Comparison of ENCODE assay signal across 14 cellular contexts in the genomic region with DNA sequence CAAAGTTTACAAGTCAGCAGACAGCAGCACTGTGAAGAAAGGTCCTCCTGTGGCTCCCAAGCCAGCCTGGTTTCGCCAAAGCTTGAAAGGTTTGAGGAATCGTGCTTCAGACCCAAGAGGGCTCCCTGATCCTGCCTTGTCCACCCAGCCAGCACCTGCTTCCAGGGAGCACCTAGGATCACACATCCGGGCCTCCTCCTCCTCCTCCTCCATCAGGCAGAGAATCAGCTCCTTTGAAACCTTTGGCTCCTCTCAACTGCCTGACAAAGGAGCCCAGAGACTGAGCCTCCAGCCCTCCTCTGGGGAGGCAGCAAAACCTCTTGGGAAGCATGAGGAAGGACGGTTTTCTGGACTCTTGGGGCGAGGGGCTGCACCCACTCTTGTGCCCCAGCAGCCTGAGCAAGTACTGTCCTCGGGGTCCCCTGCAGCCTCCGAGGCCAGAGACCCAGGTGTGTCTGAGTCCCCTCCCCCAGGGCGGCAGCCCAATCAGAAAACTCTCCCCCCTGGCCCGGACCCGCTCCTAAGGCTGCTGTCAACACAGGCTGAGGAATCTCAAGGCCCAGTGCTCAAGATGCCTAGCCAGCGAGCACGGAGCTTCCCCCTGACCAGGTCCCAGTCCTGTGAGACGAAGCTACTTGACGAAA. TPM values are rescaled to one million over a fixed set of nuclear protein-coding genes. Genes with fewer than 3 reads are reported as not detected.
DNase-seq lines count a peak whose midpoint lies in the region; ATAC-seq, FAIRE-seq and TF ChIP-seq lines count a peak whose summit lies in the region.
"Had no signal": no experiment of that assay in that cellular context is flagged by ENCODE, and none has a peak within 500 bp of the region (broad histone marks: within the 10 kb centered on the region; RNA-seq: fewer than 3 reads in every experiment).

No MANE protein-coding gene starts in this region.

- no peak for TF ChIP-seq RAD21 in HepG2 (CRISPR knock-in tag; IDR thresholded peaks at IDR 0.05)

- no TSS peak for BruUV-seq in HepG2 (replicated peaks; lab: Mats Ljungman, UMichigan)

- no peak for ATAC-seq in right lobe of liver
- ATAC-seq in HepG2: no peak
- no peak for ATAC-seq in activated CD8-positive, alpha-beta T cell treated with anti-CD3 and anti-CD28 coated beads for 36 hours
- ATAC-seq in GM21737 (IDR thresholded peaks at IDR 0.05; ENCODE audit: unreplicated experiment): no peak

- H3K27me3 ChIP-seq in right lobe of liver (no peaks in the 10 kb centered on the region), HepG2 (ENCODE audit: control insufficient read depth in 1 of 2, insufficient read depth in 2 of 2, low read length in 2 of 2) (peaks cover 0 to 28% of the 10 kb centered on the region in 2 experiments; a peak in 2 of 5 replicates), mucosa of rectum (ENCODE audit: control insufficient read depth in 2 of 2, insufficient read depth in 2 of 2, low read length in 2 of 2) (no peaks in the 10 kb centered on the region)

- no peaks in the 10 kb centered on the region for H4K20me1 ChIP-seq in HepG2 (ENCODE audit: insufficient read depth, low read length)

- H3K27ac Mint-ChIP-seq in activated CD8-positive, alpha-beta T cell treated with anti-CD3 and anti-CD28 coated beads for 36 hours: peak overlapping the region; percentile 98
- H3K27ac Mint-ChIP-seq: nephron progenitor cell had no signal

- H3K9ac ChIP-seq in HepG2 (ENCODE audit: insufficient read depth, low read depth, low read length): no peak overlapping the region
- H3K9ac ChIP-seq in mucosa of rectum (ENCODE audit: low read depth in 1 of 2, low read length in 2 of 2): peak overlapping the region; percentile 28 to 60
- H3K9ac ChIP-seq: GM23248 had no signal

- H3K79me2 ChIP-seq in HepG2 (ENCODE audit: insufficient read depth, low read length): no peaks in the 10 kb centered on the region

- H2AFZ ChIP-seq in HepG2 (ENCODE audit: low read length): no peak overlapping the region
- H2AFZ ChIP-seq: GM23248 had no signal

- 69% methylated on average over 6 of the region's 14 CpGs for WGBS in right lobe of liver (ENCODE audit: insufficient coverage, low coverage, low lambda C conversion rate, missing lambda C conversion rate)
- 11% methylated on average over 8 of the region's 14 CpGs for WGBS in HepG2 (ENCODE audit: low lambda C conversion rate)
- 81% methylated on average over 14 of the region's 14 CpGs for WGBS in urinary bladder

- in situ Hi-C loops in HepG2 (cut with HindIII; ENCODE audit: extremely low pct_ligation_motif_present, low pct_unique_long_range_greater_than_20kb): no loop called here

- intact Hi-C loops in right lobe of liver (cut with DNase I): no loop called here
- intact Hi-C loops in HepG2 (cut with micrococcal nuclease; ENCODE audit: unreplicated experiment): no loop called here
- intact Hi-C loops in activated CD8-positive, alpha-beta T cell treated with anti-CD3 and anti-CD28 coated beads for 36 hours (cut with micrococcal nuclease): loop anchor here (10.0 kb wide), 2 partner anchors 305 to 1235 kb away; no protein-coding TSS in a partner anchor
- intact Hi-C loops in posterior vena cava (cut with DNase I): no loop called here

- no peaks in the 10 kb centered on the region for H3K27me3 Mint-ChIP-seq in activated CD8-positive, alpha-beta T cell treated with anti-CD3 and anti-CD28 coated beads for 36 hours

- TF ChIP-seq CTCF in right lobe of liver (IDR thresholded peaks at IDR 0.05) (no peak), HepG2 (CRISPR knock-in tag; IDR thresholded peaks at IDR 0.05) (no peak)
- TF ChIP-seq CTCF in activated CD8-positive, alpha-beta T cell treated with anti-CD3 and anti-CD28 coated beads for 36 hours (IDR thresholded peaks at IDR 0.05): no peak

- H3K36me3 Mint-ChIP-seq in activated CD8-positive, alpha-beta T cell treated with anti-CD3 and anti-CD28 coated beads for 36 hours (ENCODE audit: low read depth): peaks cover 92% of the 10 kb centered on the region

- POLR2A ChIA-PET in HepG2 (lab: Yijun Ruan, JAX): no interaction called here
- POLR2A ChIA-PET in activated CD8-positive, alpha-beta T cell treated with anti-CD3 and anti-CD28 coated beads for 36 hours (lab: Charles Lee): interaction anchor here (1.4 to 7.5 kb wide), 7 partner anchors 9 to 24 kb away, joined by 5 to 37 read pairs (median 14); a partner anchor contains a TSS

- peak overlapping the region in 2 of 3 donors; percentile 16 to 64 for H3K27ac ChIP-seq in right lobe of liver
- H3K27ac ChIP-seq in HepG2 (ENCODE audit: extremely low read length, insufficient read depth, low read length): no peak overlapping the region
- peak overlapping the region in 1 of 2 donors; percentile 86 for H3K27ac ChIP-seq in mucosa of rectum (ENCODE audit: low read depth in 2 of 2, low read length in 2 of 2)
- H3K27ac ChIP-seq in urinary bladder (ENCODE audit: low read depth): no peak overlapping the region
- H3K27ac ChIP-seq: GM23248, VCaP had no signal

- H3K4me2 ChIP-seq in HepG2 (ENCODE audit: low read depth, low read length): no peak overlapping the region

- H3K4me3 ChIP-seq in right lobe of liver: peak overlapping the region; percentile 0 to 43 (median 14)
- no peak overlapping the region for H3K4me3 ChIP-seq in HepG2 (replicated peaks in 1 of 3; ENCODE audit: insufficient read depth in 1 of 3, low read depth in 2 of 3, low read length in 3 of 3)
- H3K4me3 ChIP-seq in mucosa of rectum (ENCODE audit: low read length in 2 of 2): peak overlapping the region; percentile 41 to 70
- H3K4me3 ChIP-seq in urinary bladder (ENCODE audit: low read depth, low read length): peak overlapping the region; percentile 4
- H3K4me3 ChIP-seq: GM23248 had no signal

- peaks cover 0 to 27% (median 7%) of the 10 kb centered on the region in 4 donors for H3K4me1 ChIP-seq in right lobe of liver
- H3K4me1 ChIP-seq in HepG2 (ENCODE audit: insufficient read depth, low read length): no peaks in the 10 kb centered on the region
- H3K4me1 ChIP-seq in mucosa of rectum (ENCODE audit: control insufficient read depth in 2 of 2, insufficient read depth in 2 of 2, low read length in 2 of 2): peaks cover 14 to 31% of the 10 kb centered on the region in 2 donors
- no peaks in the 10 kb centered on the region for H3K4me1 ChIP-seq in urinary bladder (ENCODE audit: insufficient read depth)

- H3K4me3 Mint-ChIP-seq in activated CD8-positive, alpha-beta T cell treated with anti-CD3 and anti-CD28 coated beads for 36 hours: peak overlapping the region; percentile 98
- H3K4me3 Mint-ChIP-seq: nephron progenitor cell had no signal

- no peak for DNase-seq in right lobe of liver
- DNase-seq in HepG2 (ENCODE audit: low spot score): no peak
- DNase-seq in activated CD8-positive, alpha-beta T cell treated with anti-CD3 and anti-CD28 coated beads for 36 hours: no peak
- no peak for DNase-seq in posterior vena cava (ENCODE audit: low spot score)
- no peak for DNase-seq in stimulated activated CD8-positive, alpha-beta memory T cell treated with anti-CD3 and anti-CD28 coated beads, Interleukin-4, amount 100 ng/mL, for 48 hours
- DNase-seq: foreskin melanocyte, GM23248, kidney, NCI-H1092 treated with DMSO at 0.1 percent for 48 hours, nephron progenitor cell had no signal

- TF ChIP-seq POLR2A in right lobe of liver (IDR thresholded peaks at IDR 0.05) (no peak), HepG2 (IDR thresholded peaks at IDR 0.05; ENCODE audit: insufficient read depth in 1 of 2, low read depth in 2 of 2, low read length in 2 of 2) (no peak)

- H3K36me3 ChIP-seq in right lobe of liver: peaks cover 0 to 7% (median 0%) of the 10 kb centered on the region in 4 donors
- H3K36me3 ChIP-seq in HepG2 (replicated peaks in 1 of 2; ENCODE audit: control insufficient read depth in 1 of 2, insufficient read depth in 2 of 2, low read length in 2 of 2): no peaks in the 10 kb centered on the region
- H3K36me3 ChIP-seq in mucosa of rectum (ENCODE audit: control insufficient read depth in 2 of 2, insufficient read depth in 2 of 2, low read length in 2 of 2): peaks cover 3 to 18% of the 10 kb centered on the region in 2 donors
- peaks cover 2% of the 10 kb centered on the region for H3K36me3 ChIP-seq in urinary bladder (ENCODE audit: insufficient read depth)

- H3K9me3 Mint-ChIP-seq in activated CD8-positive, alpha-beta T cell treated with anti-CD3 and anti-CD28 coated beads for 36 hours: no peaks in the 10 kb centered on the region
- H3K9me3 Mint-ChIP-seq: nephron progenitor cell had no signal

- H3K9me3 ChIP-seq in right lobe of liver (no peaks in the 10 kb centered on the region), HepG2 (ENCODE audit: low read length) (no peaks in the 10 kb centered on the region), mucosa of rectum (ENCODE audit: control insufficient read depth in 2 of 2, low read length in 2 of 2) (no peaks in the 10 kb centered on the region)

- peaks cover 55% of the 10 kb centered on the region for H3K4me1 Mint-ChIP-seq in activated CD8-positive, alpha-beta T cell treated with anti-CD3 and anti-CD28 coated beads for 36 hours (ENCODE audit: low read depth)

- TF ChIP-seq EP300 in HepG2 (IDR thresholded peaks at IDR 0.05; ENCODE audit: low read depth in 2 of 2, low read length in 2 of 2) (no peak), HepG2 (CRISPR knock-in tag; IDR thresholded peaks at IDR 0.05; ENCODE audit: borderline replicate concordance) (no peak)

- FAIRE-seq in HepG2 (lab: Jason Lieb, UNC): no peak
- FAIRE-seq: kidney had no signal

- CTCF ChIA-PET in HepG2 (lab: Yijun Ruan, JAX; ENCODE audit: low intra/inter-chr PET ratio, low total read pairs): no interaction called here
- CTCF ChIA-PET in activated CD8-positive, alpha-beta T cell treated with anti-CD3 and anti-CD28 coated beads for 36 hours (lab: Charles Lee): interaction anchor here (1.1 to 7.3 kb wide), 7 partner anchors 8 to 37 kb away, joined by 3 to 58 read pairs (median 4); no protein-coding TSS in a partner anchor

RNA-seq across cellular contexts. Expression of a gene that starts 24.2 kb away (rescaled TPM):
- 10 to 100 TPM; 16.4 to 49.9 (median 19.7) TPM for total RNA-seq in right lobe of liver
- total RNA-seq in HepG2 (2016; rRNA removed; fragmentation: Illumina TruSeq; extraction: Trizol): 1.6 and 3.1 TPM in 2 replicates
- 1.0 and 1.6 TPM in 2 replicates for total RNA-seq in HepG2 (2016; cell fraction: cytosol; rRNA removed; fragmentation: Illumina TruSeq; extraction: Trizol; ENCODE audit: low read depth)
- 0.79 and 2.3 TPM in 2 replicates for total RNA-seq in HepG2 (2016; cell fraction: insoluble cytoplasmic fraction; rRNA removed; fragmentation: Illumina TruSeq; extraction: Trizol)
- total RNA-seq in HepG2 (2016; cell fraction: membrane; rRNA removed; fragmentation: Illumina TruSeq; extraction: Trizol): 1.0 and 1.2 TPM in 2 replicates
- 3.9 and 5.4 TPM in 2 replicates for total RNA-seq in HepG2 (2016; cell fraction: nucleus; rRNA removed; fragmentation: Illumina TruSeq; extraction: Trizol)
- 3.5 TPM in 2 replicates for polyA plus RNA-seq in HepG2 (2011; rRNA removed)
- polyA plus RNA-seq in HepG2 (2011; cell fraction: cytosol; rRNA removed): 2.2 and 2.3 TPM in 2 replicates
- 13.0 and 14.0 TPM in 2 replicates for polyA plus RNA-seq in HepG2 (2011; cell fraction: nucleus; rRNA removed)
- 0.79 and 0.84 TPM in 2 replicates for polyA plus RNA-seq in HepG2 (2012)
- polyA plus RNA-seq in HepG2 (2016; cell fraction: cytosol; fragmentation: Illumina TruSeq; extraction: Trizol; ENCODE audit: low read depth): 0.96 and 0.98 TPM in 2 replicates
- polyA plus RNA-seq in HepG2 (2016; cell fraction: insoluble cytoplasmic fraction; fragmentation: Illumina TruSeq; extraction: Trizol; ENCODE audit: low read depth): 1.8 and 2.1 TPM in 2 replicates
- polyA plus RNA-seq in HepG2 (2016; cell fraction: membrane; fragmentation: Illumina TruSeq; extraction: Trizol; ENCODE audit: low read depth): 1.00 and 1.8 TPM in 2 replicates
- 6.1 and 6.6 TPM in 2 replicates for polyA plus RNA-seq in HepG2 (2016; cell fraction: nucleus; fragmentation: Illumina TruSeq; extraction: Trizol; ENCODE audit: insufficient read depth, low read depth)
- polyA minus RNA-seq in HepG2 (2011; rRNA and poly(A)+ RNA removed; ENCODE audit: low replicate concordance): 2.2 and 3.7 TPM in 2 replicates
- 0.40 and 0.70 TPM in 2 replicates for polyA minus RNA-seq in HepG2 (2011; cell fraction: cytosol; rRNA and poly(A)+ RNA removed)
- polyA minus RNA-seq in HepG2 (2011; cell fraction: nucleus; rRNA and poly(A)+ RNA removed): 13.5 and 14.9 TPM in 2 replicates
- 1 to 10 TPM; 6.7 to 6.9 TPM for total RNA-seq in activated CD8-positive, alpha-beta T cell treated with anti-CD3 and anti-CD28 coated beads for 36 hours
- total RNA-seq in urinary bladder: 25.5 TPM
- 15.9 TPM for polyA plus RNA-seq in urinary bladder
- total RNA-seq in posterior vena cava: 1 to 10 TPM; 3.9 to 5.9 TPM

Comparison
In these comparisons a context has a peak if more than half of its experiments do, and no peak if none do; other contexts are left out.
1. H3K27ac ChIP-seq: peak in right lobe of liver (2 of 3); none in HepG2 (single experiment) and urinary bladder (single experiment).
2. H3K4me3 ChIP-seq: peak in right lobe of liver (3 of 3), mucosa of rectum (2 of 2) and urinary bladder (single experiment); none in HepG2 (0 of 3).